ENCODE assay signal across 8 cellular contexts in the genomic region with DNA sequence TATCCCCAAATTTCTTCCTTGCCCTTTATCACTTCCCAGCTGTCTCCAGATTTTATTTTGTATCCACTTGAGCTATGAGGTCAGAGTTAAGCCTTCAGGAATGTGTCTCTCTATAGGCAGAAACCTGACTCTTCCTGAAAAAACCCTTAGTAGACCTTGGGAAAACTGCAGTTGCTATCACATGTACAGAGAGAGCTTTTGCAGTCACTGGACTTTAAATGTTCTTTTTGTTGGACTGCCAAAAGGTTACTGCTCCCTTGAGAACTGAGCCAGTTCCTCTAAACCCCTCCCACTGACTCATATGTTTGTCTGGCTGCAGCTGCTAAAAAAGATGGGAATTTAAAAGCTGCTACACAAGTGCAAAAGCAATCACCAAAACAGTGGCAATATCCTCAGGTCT.
DNase-seq lines count a peak whose midpoint lies in the region; ATAC-seq and TF ChIP-seq lines count a peak whose summit lies in the region.
"Had no signal": no experiment of that assay in that cellular context is flagged by ENCODE, and none has a peak within 500 bp of the region (broad histone marks: within the 10 kb centered on the region; RNA-seq: fewer than 3 reads in every experiment).

No MANE protein-coding gene starts in this region.

- no peaks in the 10 kb centered on the region for H3K9me2 ChIP-seq in hepatocyte (replicated peaks; ENCODE audit: insufficient read depth)

- H3K4me2 ChIP-seq in hepatocyte, result peak overlapping the region; percentile 30

- H3K27ac ChIP-seq in hepatocyte, result peak overlapping the region; percentile 65
- H3K27ac ChIP-seq in spleen, result peak overlapping the region; percentile 22 to 82 (median 67)
- H3K27ac ChIP-seq: neutrophil had no signal

- H3K36me3 ChIP-seq in adipocyte (ENCODE audit: control insufficient read depth, insufficient read depth, low read length, severe bottlenecking), result no peaks in the 10 kb centered on the region
- H3K36me3 ChIP-seq in hepatocyte (replicated peaks; ENCODE audit: insufficient read depth, low read depth), result no peaks in the 10 kb centered on the region
- no peaks in the 10 kb centered on the region for H3K36me3 ChIP-seq in spleen
- H3K36me3 ChIP-seq: neutrophil had no signal

- DNase-seq in HT1080 (ENCODE audit: low read depth), result peak; percentile 94
- DNase-seq in adipocyte (ENCODE audit: low read depth), result peak; percentile 97
- peak; percentile 77 for DNase-seq in hepatocyte (ENCODE audit: low spot score)
- no peak for DNase-seq in spleen
- no peak for DNase-seq in activated gamma-delta T cell treated with Interleukin-2 at 50 U/mL for 16 hours

- no peaks in the 10 kb centered on the region for H3K9me3 ChIP-seq in adipocyte (ENCODE audit: control insufficient read depth, low read length)
- no peaks in the 10 kb centered on the region for H3K9me3 ChIP-seq in hepatocyte (ENCODE audit: low read depth)
- no peaks in the 10 kb centered on the region for H3K9me3 ChIP-seq in spleen
- H3K9me3 ChIP-seq: neutrophil had no signal

- ATAC-seq in GM18870 (IDR thresholded peaks at IDR 0.05; ENCODE audit: unreplicated experiment) (no peak), GM18909 (IDR thresholded peaks at IDR 0.05; ENCODE audit: poor library complexity, unreplicated experiment) (no peak)

- H3K4me1 ChIP-seq in adipocyte (ENCODE audit: control insufficient read depth, insufficient read depth, low read length), result peaks cover 37% of the 10 kb centered on the region
- peaks cover 10% of the 10 kb centered on the region for H3K4me1 ChIP-seq in hepatocyte (ENCODE audit: insufficient read depth)
- H3K4me1 ChIP-seq in spleen, result peaks cover 4 to 28% (median 13%) of the 10 kb centered on the region in 6 donors

- TF ChIP-seq POLR2A in spleen (IDR thresholded peaks at IDR 0.05), result no peak

- H4K20me1 ChIP-seq in hepatocyte (ENCODE audit: insufficient read depth, poor library complexity, severe bottlenecking), result no peaks in the 10 kb centered on the region

- no peak overlapping the region for H2AFZ ChIP-seq in hepatocyte

- peak overlapping the region; percentile 44 for H3K9ac ChIP-seq in adipocyte (ENCODE audit: low read length)

- H3K4me3 ChIP-seq in adipocyte (ENCODE audit: low read length) (peak overlapping the region; percentile 64), hepatocyte (no peak overlapping the region), spleen (no peak overlapping the region)

- intact Hi-C loops in spleen (cut with DNase I; ENCODE audit: low total_unique reads), result no loop called here

- no peaks in the 10 kb centered on the region for H3K27me3 ChIP-seq in adipocyte (replicated peaks; ENCODE audit: control insufficient read depth, insufficient read depth, low read length)
- no peaks in the 10 kb centered on the region for H3K27me3 ChIP-seq in hepatocyte
- no peaks in the 10 kb centered on the region for H3K27me3 ChIP-seq in spleen (replicated peaks in 1 of 7)
- H3K27me3 ChIP-seq: neutrophil had no signal

- no peak for TF ChIP-seq CTCF in hepatocyte (IDR thresholded peaks at IDR 0.05; ENCODE audit: poor library complexity)
- TF ChIP-seq CTCF in spleen (IDR thresholded peaks at IDR 0.05 in 8 of 11, conservative IDR thresholded peaks at IDR 0.05 in 3 of 11), result no peak

- no peaks in the 10 kb centered on the region for H3K79me2 ChIP-seq in hepatocyte

Comparison
In these comparisons a context has a peak if more than half of its experiments do, and no peak if none do; other contexts are left out.
1. DNase-seq: peak in HT1080 (single experiment), adipocyte (single experiment) and hepatocyte (single experiment); none in spleen (single experiment) and activated gamma-delta T cell treated with Interleukin-2 at 50 U/mL for 16 hours (single experiment).